Comparison of ENCODE assay signal across 16 cellular contexts in the genomic region with DNA sequence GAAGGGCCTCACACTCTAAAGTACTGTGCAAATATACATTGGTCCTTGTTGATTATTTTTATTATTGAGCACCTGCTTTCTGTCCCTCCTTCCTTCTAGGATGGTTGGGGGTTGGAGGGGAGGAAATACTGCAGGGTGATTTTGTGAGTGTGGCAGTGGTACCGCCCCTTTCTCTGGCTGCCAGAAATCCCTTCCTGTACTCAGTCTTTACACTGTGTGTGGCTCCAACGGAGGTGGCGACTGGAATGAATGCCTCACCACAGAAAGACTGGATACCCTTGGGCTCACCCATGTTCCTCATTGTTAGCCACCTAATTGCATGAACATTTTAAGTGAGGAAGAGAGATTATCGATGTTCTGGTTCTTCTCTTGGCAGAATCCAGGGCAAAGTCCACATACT.
"Had no signal": no experiment of that assay in that cellular context is flagged by ENCODE, and none has a peak within 500 bp of the region (broad histone marks: within the 10 kb centered on the region; RNA-seq: fewer than 3 reads in every experiment).

No MANE protein-coding gene starts in this region.

- DNase-seq: activated CD4-positive, alpha-beta T cell treated with anti-CD3 and anti-CD28 coated beads for 1 hour; activated CD4-positive, alpha-beta T cell treated with anti-CD3 and anti-CD28 coated beads, Interleukin-2, amount 50 U/mL, for 48 hours; activated CD8-positive, alpha-beta memory T cell treated with anti-CD3 and anti-CD28 coated beads, Interleukin-2, amount 10 ng/mL, durations not matched to agents 7 days and 5 days; activated effector memory CD4-positive, alpha-beta T cell treated with anti-CD3 and anti-CD28 coated beads, Interleukin-2, amount 50 U/mL, for 16 hours; activated naive CD8-positive, alpha-beta T cell treated with anti-CD3 and anti-CD28 coated beads for 36 hours; activated T-cell treated with anti-CD3 and anti-CD28 coated beads, Interleukin-2, amount 50 U/mL, for 24 hours; anterior cingulate cortex; hypothalamus; immature natural killer cell; natural killer cell; nucleus accumbens; right cardiac atrium; tibial artery had no signal

- H3K4me1 Mint-ChIP-seq: activated CD8-positive, alpha-beta memory T cell treated with anti-CD3 and anti-CD28 coated beads, Interleukin-2, amount 10 ng/mL, durations not matched to agents 7 days and 5 days; activated naive CD8-positive, alpha-beta T cell treated with anti-CD3 and anti-CD28 coated beads for 36 hours; immature natural killer cell; natural killer cell; stimulated activated memory B cell treated with anti-CD40 and anti-IgM and Interleukin-4, amounts not matched to agents 10 μg/mL and 1 μg/mL and 100 μg/mL, for 72 hours had no signal

- H3K9me3 Mint-ChIP-seq: activated naive CD8-positive, alpha-beta T cell treated with anti-CD3 and anti-CD28 coated beads for 36 hours; activated T-cell treated with anti-CD3 and anti-CD28 coated beads, Interleukin-2, amount 50 U/mL, for 24 hours had no signal

- H3K27me3 Mint-ChIP-seq: activated CD8-positive, alpha-beta memory T cell treated with anti-CD3 and anti-CD28 coated beads, Interleukin-2, amount 10 ng/mL, durations not matched to agents 7 days and 5 days; activated naive CD8-positive, alpha-beta T cell treated with anti-CD3 and anti-CD28 coated beads for 36 hours; activated T-cell treated with anti-CD3 and anti-CD28 coated beads, Interleukin-2, amount 50 U/mL, for 24 hours; progenitor cell of endocrine pancreas; stimulated activated memory B cell treated with anti-CD40 and anti-IgM and Interleukin-4, amounts not matched to agents 10 μg/mL and 1 μg/mL and 100 μg/mL, for 72 hours had no signal

- H3K27me3 ChIP-seq: esophagus muscularis mucosa, tibial artery had no signal

- H3K9me3 ChIP-seq: esophagus muscularis mucosa, tibial artery had no signal

- H3K4me1 ChIP-seq: esophagus muscularis mucosa, tibial artery had no signal

- H3K4me3 ChIP-seq: esophagus muscularis mucosa, tibial artery had no signal

- ATAC-seq: activated CD8-positive, alpha-beta memory T cell treated with anti-CD3 and anti-CD28 coated beads, Interleukin-2, amount 10 ng/mL, durations not matched to agents 7 days and 5 days; natural killer cell; right cardiac atrium; stimulated activated memory B cell treated with anti-CD40 and anti-IgM and Interleukin-4, amounts not matched to agents 10 μg/mL and 1 μg/mL and 100 μg/mL, for 72 hours had no signal

- H3K36me3 Mint-ChIP-seq: activated CD8-positive, alpha-beta memory T cell treated with anti-CD3 and anti-CD28 coated beads, Interleukin-2, amount 10 ng/mL, durations not matched to agents 7 days and 5 days; activated naive CD8-positive, alpha-beta T cell treated with anti-CD3 and anti-CD28 coated beads for 36 hours; immature natural killer cell; natural killer cell; stimulated activated memory B cell treated with anti-CD40 and anti-IgM and Interleukin-4, amounts not matched to agents 10 μg/mL and 1 μg/mL and 100 μg/mL, for 72 hours had no signal

- H3K36me3 ChIP-seq: esophagus muscularis mucosa, tibial artery had no signal

- H3K27ac Mint-ChIP-seq: activated CD8-positive, alpha-beta memory T cell treated with anti-CD3 and anti-CD28 coated beads, Interleukin-2, amount 10 ng/mL, durations not matched to agents 7 days and 5 days; activated naive CD8-positive, alpha-beta T cell treated with anti-CD3 and anti-CD28 coated beads for 36 hours; activated T-cell treated with anti-CD3 and anti-CD28 coated beads, Interleukin-2, amount 50 U/mL, for 24 hours; immature natural killer cell; natural killer cell; stimulated activated memory B cell treated with anti-CD40 and anti-IgM and Interleukin-4, amounts not matched to agents 10 μg/mL and 1 μg/mL and 100 μg/mL, for 72 hours had no signal

- H3K4me3 Mint-ChIP-seq: activated CD8-positive, alpha-beta memory T cell treated with anti-CD3 and anti-CD28 coated beads, Interleukin-2, amount 10 ng/mL, durations not matched to agents 7 days and 5 days; activated naive CD8-positive, alpha-beta T cell treated with anti-CD3 and anti-CD28 coated beads for 36 hours; activated T-cell treated with anti-CD3 and anti-CD28 coated beads, Interleukin-2, amount 50 U/mL, for 24 hours; immature natural killer cell; natural killer cell; stimulated activated memory B cell treated with anti-CD40 and anti-IgM and Interleukin-4, amounts not matched to agents 10 μg/mL and 1 μg/mL and 100 μg/mL, for 72 hours had no signal

- H3K27ac ChIP-seq: esophagus muscularis mucosa, tibial artery had no signal
